Comparison of ENCODE assay signal across 8 cellular contexts in genomic region chr4:183659029-183659870, GRCh38.
A peak's percentile ranks its signal among the peaks of the same experiment; 100 is the strongest.
DNase-seq lines count a peak whose midpoint lies in the region; ATAC-seq and TF ChIP-seq lines count a peak whose summit lies in the region.

Gene RWDD4 (minus strand): TSS chr4:183659185. CDS start chr4:183658952, 233 bp downstream.
Gene TRAPPC11 (plus strand): TSS chr4:183659293. CDS start chr4:183663868, 4,575 bp downstream.

- H3K9me3 Mint-ChIP-seq in central memory CD8-positive, alpha-beta T cell: no peaks in the 10 kb centered on the region

- peaks cover 38% of the 10 kb centered on the region for H3K4me1 Mint-ChIP-seq in central memory CD8-positive, alpha-beta T cell

- ATAC-seq in GM19023 (IDR thresholded peaks at IDR 0.05; ENCODE audit: unreplicated experiment) (peak; percentile 99), HG03280 (IDR thresholded peaks at IDR 0.05; ENCODE audit: unreplicated experiment) (peak; percentile 99)
- peak; percentile 98 for ATAC-seq in central memory CD8-positive, alpha-beta T cell (replicated peaks; ENCODE audit: extremely low read depth, poor library complexity, severe bottlenecking)

- H3K4me3 ChIP-seq in AG10803 (ENCODE audit: low read length): peak within 1 kb of the TSS; percentile 88

- no peaks in the 10 kb centered on the region for H3K27me3 Mint-ChIP-seq in central memory CD8-positive, alpha-beta T cell

- peak; percentile 99 for DNase-seq in AG10803 (ENCODE audit: low read depth)
- peak; percentile 73 for DNase-seq in NCI-H345 treated with DMSO at 0.1 percent for 48 hours (lab: John Stamatoyannopoulos, UW; ENCODE audit: unreplicated experiment)
- peak; percentile 89 for DNase-seq in activated CD4-positive, CD25-positive, alpha-beta regulatory T cell treated with anti-CD3 and anti-CD28 coated beads, Interleukin-2, amount 50 U/mL, for 16 hours (ENCODE audit: low read depth, low spot score)
- peak; percentile 92 to 95 for DNase-seq in central memory CD8-positive, alpha-beta T cell (ENCODE audit: low spot score in 2 of 2)
- DNase-seq in iris pigment epithelial cell (ENCODE audit: low read depth): peak; percentile 99
- peak; percentile 93 for DNase-seq in stimulated activated CD4-positive, alpha-beta T cell treated with anti-CD3 and anti-CD28 coated beads, Interleukin-12 subunit alpha, Interleukin-12 subunit beta, amount 100 ng/mL, for 4 hours

- peak within 1 kb of the TSS; percentile 96 for H3K4me3 Mint-ChIP-seq in central memory CD8-positive, alpha-beta T cell

- TF ChIP-seq CTCF in AG10803 (conservative IDR thresholded peaks at IDR 0.05; ENCODE audit: low read length): no peak

- H3K27ac Mint-ChIP-seq in central memory CD8-positive, alpha-beta T cell (ENCODE audit: low read depth): peak within 1 kb of the TSS; percentile 94

- H3K36me3 Mint-ChIP-seq in central memory CD8-positive, alpha-beta T cell (ENCODE audit: insufficient read depth): peaks cover 15% of the 10 kb centered on the region

Comparison
In these comparisons a context has a peak if more than half of its experiments do, and no peak if none do; other contexts are left out.
1. Peak in every context shown above with its lines: DNase-seq, ATAC-seq and H3K4me3 ChIP-seq.